1 cellular context compared by ENCODE assay signal in genomic region chr13:101576977-101577376, GRCh38.
TF ChIP-seq lines count a peak whose summit lies in the region.

No MANE protein-coding gene starts in this region.

TF ChIP-seq in liver, 16 proteins besides CTCF, POLR2A, EP300 and RAD21 (continued from another document):
- TF ChIP-seq YY1 (IDR thresholded peaks at IDR 0.05) (peak; percentile 71), MAX (IDR thresholded peaks at IDR 0.05) (peak; percentile 61), EGR1 (IDR thresholded peaks at IDR 0.05; ENCODE audit: low read depth in 2 of 2) (peak in 1 of 2 donors; percentile 77), SP1 (IDR thresholded peaks at IDR 0.05) (peak; percentile 91), ZBTB33 (IDR thresholded peaks at IDR 0.05) (peak; percentile 39)
TF ChIP-seq in liver: peak in this region for 13.
